1 cellular context compared by ENCODE assay signal in the genomic region with DNA sequence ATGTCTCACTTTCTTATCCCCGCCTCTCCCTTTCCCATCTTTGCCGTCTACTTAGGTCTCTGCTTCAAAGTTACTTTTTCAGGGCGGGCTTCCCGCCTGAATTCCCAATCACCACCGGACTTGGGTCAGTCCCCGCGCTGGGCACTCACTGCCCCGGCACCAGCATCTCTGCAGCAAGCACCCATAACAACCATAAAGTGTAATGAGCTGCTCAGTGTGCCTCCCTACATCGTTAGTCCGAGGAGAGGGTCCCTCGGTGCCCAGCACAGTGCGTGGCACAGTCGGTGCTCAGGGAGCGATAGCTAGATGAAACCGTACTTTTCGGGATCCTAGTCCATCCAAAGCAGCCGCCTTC.
TF ChIP-seq lines count a peak whose summit lies in the region.

No MANE protein-coding gene starts in this region.

TF ChIP-seq in K562, 482 proteins besides CTCF, POLR2A, EP300 and RAD21 (continued from another document):
- TF ChIP-seq FOXA3 (CRISPR knock-in tag; conservative IDR thresholded peaks at IDR 0.05 in 1 of 2, IDR thresholded peaks at IDR 0.05 in 1 of 2) (0 out of 4 replicates have a peak, but pooled peaks of 1 of the 2 experiments have one; percentile 49), ZNF77 (CRISPR knock-in tag; IDR thresholded peaks at IDR 0.05) (no peak), HIVEP1 (CRISPR knock-in tag; IDR thresholded peaks at IDR 0.05) (no peak), ZNF263 (CRISPR knock-in tag; IDR thresholded peaks at IDR 0.05; ENCODE audit: borderline replicate concordance) (peak; percentile 23; the same call in 1 of the 2 replicates), MEIS2 (IDR thresholded peaks at IDR 0.05; ENCODE audit: partially characterized antibody) (no peak), WHSC1 (IDR thresholded peaks at IDR 0.05; ENCODE audit: low read length) (no peak), CHD1 (IDR thresholded peaks at IDR 0.05; ENCODE audit: low read length) (no peak), SRSF9 (IDR thresholded peaks at IDR 0.05; ENCODE audit: borderline replicate concordance, low read depth, low read length) (no peak), STAT5A (IDR thresholded peaks at IDR 0.05; ENCODE audit: borderline replicate concordance, low read length) (no peak), KAT2B (IDR thresholded peaks at IDR 0.05; ENCODE audit: low read depth, low read length) (no peak), ZNF146 (CRISPR knock-in tag; IDR thresholded peaks at IDR 0.05; ENCODE audit: unreplicated experiment) (no peak), SMAD4 (CRISPR knock-in tag; conservative IDR thresholded peaks at IDR 0.05) (0 out of 2 replicates have a peak, but pooled peaks have one; percentile 11), MCM2 (IDR thresholded peaks at IDR 0.05; ENCODE audit: low read depth) (no peak), ZNF586 (CRISPR knock-in tag; conservative IDR thresholded peaks at IDR 0.05) (no peak), CBX1 (IDR thresholded peaks at IDR 0.05; ENCODE audit: low read depth) (no peak), ARHGAP35 (IDR thresholded peaks at IDR 0.05; ENCODE audit: partially characterized antibody) (no peak), PTTG1 (tag; IDR thresholded peaks at IDR 0.05; ENCODE audit: low read depth) (no peak), RBM34 (IDR thresholded peaks at IDR 0.05; ENCODE audit: borderline replicate concordance, insufficient read depth, low read length) (no peak), C11orf30 (IDR thresholded peaks at IDR 0.05; ENCODE audit: low read depth) (no peak), RBM14 (IDR thresholded peaks at IDR 0.05; ENCODE audit: borderline replicate concordance, insufficient read depth, low read depth, low read length) (no peak), THRAP3 (IDR thresholded peaks at IDR 0.05; ENCODE audit: borderline replicate concordance) (no peak), ZNF408 (CRISPR knock-in tag; IDR thresholded peaks at IDR 0.05; ENCODE audit: low read depth) (no peak), CEBPG (CRISPR knock-in tag; IDR thresholded peaks at IDR 0.05) (0 out of 2 replicates have a peak, but pooled peaks have one; percentile 19), CEBPG (tag; conservative IDR thresholded peaks at IDR 0.05 in 1 of 2, IDR thresholded peaks at IDR 0.05 in 1 of 2) (no peak), CBX5 (IDR thresholded peaks at IDR 0.05; ENCODE audit: borderline replicate concordance, low read depth) (no peak), ILF3 (IDR thresholded peaks at IDR 0.05; ENCODE audit: borderline replicate concordance) (no peak), FOS (IDR thresholded peaks at IDR 0.05; ENCODE audit: extremely low read depth, insufficient read length) (no peak), MECOM (CRISPR knock-in tag; IDR thresholded peaks at IDR 0.05) (no peak), ZNF184 (CRISPR knock-in tag; IDR thresholded peaks at IDR 0.05) (no peak), ZBTB7A (IDR thresholded peaks at IDR 0.05; ENCODE audit: borderline replicate concordance, control insufficient read depth, low read depth, low read length) (no peak), GATA2 (CRISPR knock-in tag; IDR thresholded peaks at IDR 0.05) (no peak), RUNX1 (IDR thresholded peaks at IDR 0.05; ENCODE audit: low read depth) (no peak)
- TF ChIP-seq, protein P1, sequence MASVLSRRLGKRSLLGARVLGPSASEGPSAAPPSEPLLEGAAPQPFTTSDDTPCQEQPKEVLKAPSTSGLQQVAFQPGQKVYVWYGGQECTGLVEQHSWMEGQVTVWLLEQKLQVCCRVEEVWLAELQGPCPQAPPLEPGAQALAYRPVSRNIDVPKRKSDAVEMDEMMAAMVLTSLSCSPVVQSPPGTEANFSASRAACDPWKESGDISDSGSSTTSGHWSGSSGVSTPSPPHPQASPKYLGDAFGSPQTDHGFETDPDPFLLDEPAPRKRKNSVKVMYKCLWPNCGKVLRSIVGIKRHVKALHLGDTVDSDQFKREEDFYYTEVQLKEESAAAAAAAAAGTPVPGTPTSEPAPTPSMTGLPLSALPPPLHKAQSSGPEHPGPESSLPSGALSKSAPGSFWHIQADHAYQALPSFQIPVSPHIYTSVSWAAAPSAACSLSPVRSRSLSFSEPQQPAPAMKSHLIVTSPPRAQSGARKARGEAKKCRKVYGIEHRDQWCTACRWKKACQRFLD (CRISPR knock-in tag; IDR thresholded peaks at IDR 0.05) = no peak
- TF ChIP-seq, protein P2, sequence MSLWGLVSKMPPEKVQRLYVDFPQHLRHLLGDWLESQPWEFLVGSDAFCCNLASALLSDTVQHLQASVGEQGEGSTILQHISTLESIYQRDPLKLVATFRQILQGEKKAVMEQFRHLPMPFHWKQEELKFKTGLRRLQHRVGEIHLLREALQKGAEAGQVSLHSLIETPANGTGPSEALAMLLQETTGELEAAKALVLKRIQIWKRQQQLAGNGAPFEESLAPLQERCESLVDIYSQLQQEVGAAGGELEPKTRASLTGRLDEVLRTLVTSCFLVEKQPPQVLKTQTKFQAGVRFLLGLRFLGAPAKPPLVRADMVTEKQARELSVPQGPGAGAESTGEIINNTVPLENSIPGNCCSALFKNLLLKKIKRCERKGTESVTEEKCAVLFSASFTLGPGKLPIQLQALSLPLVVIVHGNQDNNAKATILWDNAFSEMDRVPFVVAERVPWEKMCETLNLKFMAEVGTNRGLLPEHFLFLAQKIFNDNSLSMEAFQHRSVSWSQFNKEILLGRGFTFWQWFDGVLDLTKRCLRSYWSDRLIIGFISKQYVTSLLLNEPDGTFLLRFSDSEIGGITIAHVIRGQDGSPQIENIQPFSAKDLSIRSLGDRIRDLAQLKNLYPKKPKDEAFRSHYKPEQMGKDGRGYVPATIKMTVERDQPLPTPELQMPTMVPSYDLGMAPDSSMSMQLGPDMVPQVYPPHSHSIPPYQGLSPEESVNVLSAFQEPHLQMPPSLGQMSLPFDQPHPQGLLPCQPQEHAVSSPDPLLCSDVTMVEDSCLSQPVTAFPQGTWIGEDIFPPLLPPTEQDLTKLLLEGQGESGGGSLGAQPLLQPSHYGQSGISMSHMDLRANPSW (CRISPR knock-in tag; IDR thresholded peaks at IDR 0.05) = 0 out of 2 replicates have a peak, but pooled peaks have one; percentile 18
- TF ChIP-seq, protein P3, sequence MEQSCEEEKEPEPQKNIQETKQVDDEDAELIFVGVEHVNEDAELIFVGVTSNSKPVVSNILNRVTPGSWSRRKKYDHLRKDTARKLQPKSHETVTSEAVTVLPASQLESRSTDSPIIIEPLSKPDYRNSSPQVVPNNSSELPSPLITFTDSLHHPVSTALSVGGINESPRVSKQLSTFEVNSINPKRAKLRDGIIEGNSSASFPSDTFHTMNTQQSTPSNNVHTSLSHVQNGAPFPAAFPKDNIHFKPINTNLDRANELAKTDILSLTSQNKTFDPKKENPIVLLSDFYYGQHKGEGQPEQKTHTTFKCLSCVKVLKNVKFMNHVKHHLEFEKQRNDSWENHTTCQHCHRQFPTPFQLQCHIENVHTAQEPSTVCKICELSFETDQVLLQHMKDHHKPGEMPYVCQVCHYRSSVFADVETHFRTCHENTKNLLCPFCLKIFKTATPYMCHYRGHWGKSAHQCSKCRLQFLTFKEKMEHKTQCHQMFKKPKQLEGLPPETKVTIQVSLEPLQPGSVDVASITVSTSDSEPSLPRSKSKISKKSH (CRISPR knock-in tag; IDR thresholded peaks at IDR 0.05) = no peak
- TF ChIP-seq, protein P4, sequence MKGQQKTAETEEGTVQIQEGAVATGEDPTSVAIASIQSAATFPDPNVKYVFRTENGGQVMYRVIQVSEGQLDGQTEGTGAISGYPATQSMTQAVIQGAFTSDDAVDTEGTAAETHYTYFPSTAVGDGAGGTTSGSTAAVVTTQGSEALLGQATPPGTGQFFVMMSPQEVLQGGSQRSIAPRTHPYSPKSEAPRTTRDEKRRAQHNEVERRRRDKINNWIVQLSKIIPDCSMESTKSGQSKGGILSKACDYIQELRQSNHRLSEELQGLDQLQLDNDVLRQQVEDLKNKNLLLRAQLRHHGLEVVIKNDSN (CRISPR knock-in tag; IDR thresholded peaks at IDR 0.05) = 0 out of 2 replicates have a peak, but pooled peaks have one; percentile 19
- TF ChIP-seq, protein P5, sequence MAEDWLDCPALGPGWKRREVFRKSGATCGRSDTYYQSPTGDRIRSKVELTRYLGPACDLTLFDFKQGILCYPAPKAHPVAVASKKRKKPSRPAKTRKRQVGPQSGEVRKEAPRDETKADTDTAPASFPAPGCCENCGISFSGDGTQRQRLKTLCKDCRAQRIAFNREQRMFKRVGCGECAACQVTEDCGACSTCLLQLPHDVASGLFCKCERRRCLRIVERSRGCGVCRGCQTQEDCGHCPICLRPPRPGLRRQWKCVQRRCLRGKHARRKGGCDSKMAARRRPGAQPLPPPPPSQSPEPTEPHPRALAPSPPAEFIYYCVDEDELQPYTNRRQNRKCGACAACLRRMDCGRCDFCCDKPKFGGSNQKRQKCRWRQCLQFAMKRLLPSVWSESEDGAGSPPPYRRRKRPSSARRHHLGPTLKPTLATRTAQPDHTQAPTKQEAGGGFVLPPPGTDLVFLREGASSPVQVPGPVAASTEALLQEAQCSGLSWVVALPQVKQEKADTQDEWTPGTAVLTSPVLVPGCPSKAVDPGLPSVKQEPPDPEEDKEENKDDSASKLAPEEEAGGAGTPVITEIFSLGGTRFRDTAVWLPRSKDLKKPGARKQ (CRISPR knock-in tag; IDR thresholded peaks at IDR 0.05) = peak; percentile 83; the same call in 1 of the 2 replicates
- TF ChIP-seq, protein P6, sequence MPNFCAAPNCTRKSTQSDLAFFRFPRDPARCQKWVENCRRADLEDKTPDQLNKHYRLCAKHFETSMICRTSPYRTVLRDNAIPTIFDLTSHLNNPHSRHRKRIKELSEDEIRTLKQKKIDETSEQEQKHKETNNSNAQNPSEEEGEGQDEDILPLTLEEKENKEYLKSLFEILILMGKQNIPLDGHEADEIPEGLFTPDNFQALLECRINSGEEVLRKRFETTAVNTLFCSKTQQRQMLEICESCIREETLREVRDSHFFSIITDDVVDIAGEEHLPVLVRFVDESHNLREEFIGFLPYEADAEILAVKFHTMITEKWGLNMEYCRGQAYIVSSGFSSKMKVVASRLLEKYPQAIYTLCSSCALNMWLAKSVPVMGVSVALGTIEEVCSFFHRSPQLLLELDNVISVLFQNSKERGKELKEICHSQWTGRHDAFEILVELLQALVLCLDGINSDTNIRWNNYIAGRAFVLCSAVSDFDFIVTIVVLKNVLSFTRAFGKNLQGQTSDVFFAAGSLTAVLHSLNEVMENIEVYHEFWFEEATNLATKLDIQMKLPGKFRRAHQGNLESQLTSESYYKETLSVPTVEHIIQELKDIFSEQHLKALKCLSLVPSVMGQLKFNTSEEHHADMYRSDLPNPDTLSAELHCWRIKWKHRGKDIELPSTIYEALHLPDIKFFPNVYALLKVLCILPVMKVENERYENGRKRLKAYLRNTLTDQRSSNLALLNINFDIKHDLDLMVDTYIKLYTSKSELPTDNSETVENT (CRISPR knock-in tag; IDR thresholded peaks at IDR 0.05) = 0 out of 2 replicates have a peak, but pooled peaks have one; percentile 14
- TF ChIP-seq, protein P7, sequence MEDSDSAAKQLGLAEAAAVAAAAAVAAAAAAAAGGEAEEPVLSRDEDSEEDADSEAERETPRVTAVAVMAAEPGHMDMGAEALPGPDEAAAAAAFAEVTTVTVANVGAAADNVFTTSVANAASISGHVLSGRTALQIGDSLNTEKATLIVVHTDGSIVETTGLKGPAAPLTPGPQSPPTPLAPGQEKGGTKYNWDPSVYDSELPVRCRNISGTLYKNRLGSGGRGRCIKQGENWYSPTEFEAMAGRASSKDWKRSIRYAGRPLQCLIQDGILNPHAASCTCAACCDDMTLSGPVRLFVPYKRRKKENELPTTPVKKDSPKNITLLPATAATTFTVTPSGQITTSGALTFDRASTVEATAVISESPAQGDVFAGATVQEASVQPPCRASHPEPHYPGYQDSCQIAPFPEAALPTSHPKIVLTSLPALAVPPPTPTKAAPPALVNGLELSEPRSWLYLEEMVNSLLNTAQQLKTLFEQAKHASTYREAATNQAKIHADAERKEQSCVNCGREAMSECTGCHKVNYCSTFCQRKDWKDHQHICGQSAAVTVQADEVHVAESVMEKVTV (CRISPR knock-in tag; IDR thresholded peaks at IDR 0.05) = no peak
- TF ChIP-seq, protein P8, sequence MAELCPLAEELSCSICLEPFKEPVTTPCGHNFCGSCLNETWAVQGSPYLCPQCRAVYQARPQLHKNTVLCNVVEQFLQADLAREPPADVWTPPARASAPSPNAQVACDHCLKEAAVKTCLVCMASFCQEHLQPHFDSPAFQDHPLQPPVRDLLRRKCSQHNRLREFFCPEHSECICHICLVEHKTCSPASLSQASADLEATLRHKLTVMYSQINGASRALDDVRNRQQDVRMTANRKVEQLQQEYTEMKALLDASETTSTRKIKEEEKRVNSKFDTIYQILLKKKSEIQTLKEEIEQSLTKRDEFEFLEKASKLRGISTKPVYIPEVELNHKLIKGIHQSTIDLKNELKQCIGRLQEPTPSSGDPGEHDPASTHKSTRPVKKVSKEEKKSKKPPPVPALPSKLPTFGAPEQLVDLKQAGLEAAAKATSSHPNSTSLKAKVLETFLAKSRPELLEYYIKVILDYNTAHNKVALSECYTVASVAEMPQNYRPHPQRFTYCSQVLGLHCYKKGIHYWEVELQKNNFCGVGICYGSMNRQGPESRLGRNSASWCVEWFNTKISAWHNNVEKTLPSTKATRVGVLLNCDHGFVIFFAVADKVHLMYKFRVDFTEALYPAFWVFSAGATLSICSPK (IDR thresholded peaks at IDR 0.05; ENCODE audit: borderline replicate concordance) = no peak
